Comparison of ENCODE assay signal across 1 cellular context in genomic region chr1:206101351-206101750, GRCh38.
TF ChIP-seq lines count a peak whose summit lies in the region.

No MANE protein-coding gene starts in this region.

TF ChIP-seq in WTC11, 78 proteins besides CTCF, POLR2A, EP300 and RAD21 (continued from another document):
- TF ChIP-seq MYBL2 (CRISPR knock-in tag; IDR thresholded peaks at IDR 0.05) = no peak
- no peak for TF ChIP-seq ATF1 (CRISPR knock-in tag; IDR thresholded peaks at IDR 0.05)
